21 cellular contexts compared by ENCODE assay signal in the genomic region with DNA sequence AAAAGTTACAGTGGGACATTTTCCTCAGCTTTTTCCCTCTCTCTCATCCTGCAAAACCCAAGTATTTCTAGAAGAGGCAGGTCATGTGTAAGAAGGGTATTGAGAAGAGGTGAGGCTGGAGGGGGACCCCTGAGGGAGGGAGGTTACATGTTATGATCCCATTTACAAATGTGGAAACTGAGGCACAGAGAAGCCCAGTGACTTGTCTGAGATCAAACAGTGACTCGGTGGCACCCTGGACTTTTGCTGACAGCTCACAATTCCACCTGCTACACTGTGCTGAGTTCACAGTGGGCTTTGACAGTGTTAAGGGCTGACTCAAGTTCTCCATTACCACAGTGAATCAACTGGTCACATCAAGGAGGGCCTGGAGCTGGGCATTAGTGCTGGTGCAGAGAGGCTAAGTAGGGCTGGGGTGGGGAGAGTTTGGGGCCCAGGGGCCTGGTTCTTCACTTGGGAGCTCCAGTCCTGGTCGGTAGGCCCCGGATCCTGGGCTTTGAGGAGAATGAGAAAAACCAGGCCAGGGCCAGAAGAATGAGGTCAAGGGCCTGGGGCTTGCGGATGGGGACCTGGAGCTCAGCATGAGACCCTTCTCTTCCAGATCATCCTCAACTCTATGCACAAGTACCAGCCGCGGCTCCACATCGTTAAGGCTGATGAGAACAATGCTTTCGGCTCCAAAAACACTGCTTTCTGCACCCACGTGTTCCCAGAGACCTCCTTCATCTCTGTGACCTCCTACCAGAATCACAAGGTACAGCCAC. TPM values are rescaled to one million over a fixed set of nuclear protein-coding genes. Genes with fewer than 3 reads are reported as not detected.
"Had no signal": no experiment of that assay in that cellular context is flagged by ENCODE, and none has a peak within 500 bp of the region (broad histone marks: within the 10 kb centered on the region; RNA-seq: fewer than 3 reads in every experiment).

No MANE protein-coding gene starts in this region.

- H3K4me1 ChIP-seq: pancreas, tibial nerve had no signal

- H3K9me3 Mint-ChIP-seq: activated CD4-positive, alpha-beta T cell treated with anti-CD3 and anti-CD28 coated beads, Interleukin-2, amount 10 ng/mL, durations not matched to agents 7 days and 5 days; dendritic cell treated with granulocyte-macrophage colony-stimulating factor and Interleukin-4, amounts not matched to agents 40 ng/mL and 50 ng/mL, for 4 days; natural killer cell treated with Interleukin-12 subunit alpha and Interleukin-12 subunit beta and Interleukin-15 and Interleukin-18, amount 100 ng/mL, for 72 hours had no signal

- H3K36me3 Mint-ChIP-seq: activated naive CD8-positive, alpha-beta T cell; natural killer cell treated with Interleukin-12 subunit alpha and Interleukin-12 subunit beta and Interleukin-15 and Interleukin-18, amount 100 ng/mL, for 72 hours had no signal

- H3K4me1 Mint-ChIP-seq: activated CD4-positive, alpha-beta T cell treated with anti-CD3 and anti-CD28 coated beads, Interleukin-2, amount 10 ng/mL, durations not matched to agents 7 days and 5 days had no signal

- DNase-seq: activated CD4-positive, alpha-beta T cell treated with anti-CD3 and anti-CD28 coated beads, Interleukin-2, amount 10 ng/mL, durations not matched to agents 7 days and 5 days; activated CD8-positive, alpha-beta memory T cell treated with anti-CD3 and anti-CD28 coated beads, Interleukin-2, amount 50 U/mL, for 4 hours; activated gamma-delta T cell treated with Interleukin-2 at 50 U/mL for 16 hours; activated T-cell treated with anti-CD3 and anti-CD28 coated beads, Interleukin-2, amount 50 U/mL, for 48 hours; effector CD8-positive, alpha-beta T cell; left colon; stimulated activated CD4-positive, alpha-beta T cell treated with anti-CD3 and anti-CD28 coated beads, Interleukin-12 subunit alpha, Interleukin-12 subunit beta, amount 100 ng/mL, for 4 hours; stimulated activated CD4-positive, alpha-beta T cell treated with anti-CD3 and anti-CD28 coated beads, Interleukin-1b, Interleukin-23, amount 100 ng/mL, for 48 hours; stimulated activated CD8-positive, alpha-beta memory T cell treated with anti-CD3 and anti-CD28 coated beads, Interleukin-4, amount 100 ng/mL, for 48 hours; stimulated activated naive CD8-positive, alpha-beta T cell treated with anti-CD3 and anti-CD28 coated beads, Interleukin-15, Interleukin-2, amounts not matched to agents 100 U/mL and 50 U/mL, for 24 hours; T-helper 1 cell; T-helper 9 cell had no signal

- H3K27ac ChIP-seq: neutrophil, pancreas, tibial nerve had no signal

- H3K36me3 ChIP-seq: neutrophil, pancreas, tibial nerve had no signal

- H3K27me3 ChIP-seq: pancreas had no signal

- H3K9me3 ChIP-seq: neutrophil, pancreas, tibial nerve had no signal

- H3K27ac Mint-ChIP-seq: activated CD4-positive, alpha-beta T cell treated with anti-CD3 and anti-CD28 coated beads, Interleukin-2, amount 10 ng/mL, durations not matched to agents 7 days and 5 days; activated naive CD8-positive, alpha-beta T cell; dendritic cell treated with granulocyte-macrophage colony-stimulating factor and Interleukin-4, amounts not matched to agents 40 ng/mL and 50 ng/mL, for 4 days; natural killer cell treated with Interleukin-12 subunit alpha and Interleukin-12 subunit beta and Interleukin-15 and Interleukin-18, amount 100 ng/mL, for 72 hours had no signal

- H3K4me3 ChIP-seq: lung, pancreas, tibial nerve had no signal

- H3K4me3 Mint-ChIP-seq: activated CD4-positive, alpha-beta T cell treated with anti-CD3 and anti-CD28 coated beads, Interleukin-2, amount 10 ng/mL, durations not matched to agents 7 days and 5 days; activated naive CD8-positive, alpha-beta T cell; dendritic cell treated with granulocyte-macrophage colony-stimulating factor and Interleukin-4, amounts not matched to agents 40 ng/mL and 50 ng/mL, for 4 days; natural killer cell treated with Interleukin-12 subunit alpha and Interleukin-12 subunit beta and Interleukin-15 and Interleukin-18, amount 100 ng/mL, for 72 hours had no signal

RNA-seq across cellular contexts. Expression of a gene that starts 26.0 kb away (rescaled TPM):
- total RNA-seq: activated CD4-positive, alpha-beta T cell treated with anti-CD3 and anti-CD28 coated beads, Interleukin-2, amount 10 ng/mL, durations not matched to agents 7 days and 5 days; cerebellum; fibroblast of villous mesenchyme; left colon; natural killer cell treated with Interleukin-12 subunit alpha and Interleukin-12 subunit beta and Interleukin-15 and Interleukin-18, amount 100 ng/mL, for 72 hours; pancreas; tibial nerve had no signal
